Comparison of ENCODE assay signal across 1 cellular context in genomic region chr2:10894264-10894935, GRCh38.
TF ChIP-seq lines count a peak whose summit lies in the region.

No MANE protein-coding gene starts in this region.

TF ChIP-seq in H1, 55 proteins besides CTCF, POLR2A, EP300 and RAD21 (continued from another document):
- no peak for TF ChIP-seq CHD1 (IDR thresholded peaks at IDR 0.05; ENCODE audit: low read depth, low read length)
- no peak for TF ChIP-seq TBP (IDR thresholded peaks at IDR 0.05; ENCODE audit: low read depth, low read length)
- TF ChIP-seq SIX5 (IDR thresholded peaks at IDR 0.05; ENCODE audit: low read depth, low read length), result no peak
- no peak for TF ChIP-seq SUZ12 (IDR thresholded peaks at IDR 0.05; ENCODE audit: low read length)
- TF ChIP-seq SIN3A (conservative IDR thresholded peaks at IDR 0.05 in 1 of 2, IDR thresholded peaks at IDR 0.05 in 1 of 2; ENCODE audit: low read depth in 1 of 2, low read length in 2 of 2), result 0 out of 4 replicates have a peak, but pooled peaks of 1 of the 2 experiments have one; percentile 19
TF ChIP-seq in H1: peak in this region for 3.
